Comparison of ENCODE assay signal across 9 cellular contexts in genomic region chr12:110269622-110270124, GRCh38. TPM values are rescaled to one million over a fixed set of nuclear protein-coding genes. Genes with fewer than 3 reads are reported as not detected.
DNase-seq lines count a peak whose midpoint lies in the region; ATAC-seq and TF ChIP-seq lines count a peak whose summit lies in the region.
"Had no signal": no experiment of that assay in that cellular context is flagged by ENCODE, and none has a peak within 500 bp of the region (broad histone marks: within the 10 kb centered on the region; RNA-seq: fewer than 3 reads in every experiment).

No MANE protein-coding gene starts in this region.

- H3K36me3 ChIP-seq in GM23248 (ENCODE audit: low read depth): no peaks in the 10 kb centered on the region
- H3K36me3 ChIP-seq in effector memory CD4-positive, alpha-beta T cell (ENCODE audit: control insufficient read depth, insufficient read depth, low read length): no peaks in the 10 kb centered on the region

- no peaks in the 10 kb centered on the region for H3K9me3 ChIP-seq in GM23248 (ENCODE audit: low read depth)
- H3K9me3 ChIP-seq in effector memory CD4-positive, alpha-beta T cell (ENCODE audit: control insufficient read depth, low read length): no peaks in the 10 kb centered on the region

- H3K4me3 ChIP-seq in GM23248: peak overlapping the region; percentile 13
- no peak overlapping the region for H3K4me3 ChIP-seq in effector memory CD4-positive, alpha-beta T cell (ENCODE audit: insufficient read depth, low read depth, low read length, poor library complexity, severe bottlenecking)

- H3K4me2 ChIP-seq in GM23248 (ENCODE audit: unreplicated experiment): peak overlapping the region; percentile 77

- H3K27ac ChIP-seq in GM23248: peak overlapping the region; percentile 84
- no peak overlapping the region for H3K27ac ChIP-seq in foreskin keratinocyte
- H3K27ac ChIP-seq in effector memory CD4-positive, alpha-beta T cell (ENCODE audit: insufficient read depth, low read length, poor library complexity, severe bottlenecking): no peak overlapping the region

- peaks cover 24% of the 10 kb centered on the region for H3F3A ChIP-seq in GM23248 (ENCODE audit: insufficient read depth)

- H3K4me1 ChIP-seq in GM23248 (ENCODE audit: insufficient read depth): peaks cover 47% of the 10 kb centered on the region
- peaks cover 37% of the 10 kb centered on the region for H3K4me1 ChIP-seq in foreskin keratinocyte
- no peaks in the 10 kb centered on the region for H3K4me1 ChIP-seq in effector memory CD4-positive, alpha-beta T cell (ENCODE audit: control insufficient read depth, insufficient read depth, low read length, poor library complexity, severe bottlenecking)

- 16 to 21% methylated on average over 8 of the region's 8 CpGs for WGBS in GM23248 (ENCODE audit: low coverage in 1 of 2, low lambda C conversion rate in 2 of 2, missing lambda C conversion rate in 2 of 2), 2 experiments

- no peak for TF ChIP-seq CTCF in foreskin keratinocyte (conservative IDR thresholded peaks at IDR 0.05)

- no peaks in the 10 kb centered on the region for H3K79me2 ChIP-seq in GM23248 (ENCODE audit: insufficient read depth)

- H3K9me2 ChIP-seq in GM23248 (ENCODE audit: insufficient read depth): no peaks in the 10 kb centered on the region

- H3K27me3 ChIP-seq in GM23248 (replicated peaks; ENCODE audit: insufficient read depth): no peaks in the 10 kb centered on the region
- H3K27me3 ChIP-seq in foreskin keratinocyte: no peaks in the 10 kb centered on the region
- no peaks in the 10 kb centered on the region for H3K27me3 ChIP-seq in effector memory CD4-positive, alpha-beta T cell (replicated peaks; ENCODE audit: control insufficient read depth, insufficient read depth, low read length, poor library complexity, severe bottlenecking)

- H3K9ac ChIP-seq in GM23248: peak overlapping the region; percentile 70

- no peaks in the 10 kb centered on the region for H4K20me1 ChIP-seq in GM23248 (ENCODE audit: insufficient read depth)

- in situ Hi-C loops in GM23248 (cut with MboI): no loop called here

- DNase-seq in GM23248: peak; percentile 86
- peak in 1 of 2 donors; percentile 74 for DNase-seq in foreskin keratinocyte
- DNase-seq in renal cortical epithelial cell (ENCODE audit: low read depth): peak; percentile 79
- no peak for DNase-seq in NOMO-1 treated with DMSO at 0.1 percent for 48 hours (lab: John Stamatoyannopoulos, UW; ENCODE audit: unreplicated experiment)
- DNase-seq in NCI-H1105 (lab: John Stamatoyannopoulos, UW): no peak
- DNase-seq in effector memory CD4-positive, alpha-beta T cell: no peak
- DNase-seq: activated CD4-positive, alpha-beta T cell treated with anti-CD3 and anti-CD28 coated beads for 1 hour had no signal

- ATAC-seq in SK-N-SH treated with all-trans-retinoic acid at 6 μM for 48 hours (peak; percentile 73), foreskin keratinocyte (peak; percentile 69), HG03442 (IDR thresholded peaks at IDR 0.05; ENCODE audit: unreplicated experiment) (no peak)

- peak overlapping the region; percentile 73 for H2AFZ ChIP-seq in GM23248

TF ChIP-seq in SK-N-SH treated with all-trans-retinoic acid at 6 μM for 48 hours, 23 proteins besides CTCF, POLR2A, EP300 and RAD21:
- TF ChIP-seq ZFP3 (CRISPR knock-in tag; IDR thresholded peaks at IDR 0.05) (no peak), GLIS3 (CRISPR knock-in tag; IDR thresholded peaks at IDR 0.05) (no peak), ZNF8 (CRISPR knock-in tag; IDR thresholded peaks at IDR 0.05) (no peak), TCF4 (CRISPR knock-in tag; IDR thresholded peaks at IDR 0.05; ENCODE audit: borderline replicate concordance) (no peak), ESRRG (CRISPR knock-in tag; IDR thresholded peaks at IDR 0.05) (no peak), RARB (CRISPR knock-in tag; IDR thresholded peaks at IDR 0.05) (no peak), ARNTL (CRISPR knock-in tag; IDR thresholded peaks at IDR 0.05; ENCODE audit: borderline replicate concordance, low read depth) (no peak), ISL1 (CRISPR knock-in tag; IDR thresholded peaks at IDR 0.05) (no peak), SNAI2 (CRISPR knock-in tag; IDR thresholded peaks at IDR 0.05) (no peak), ZNF70 (CRISPR knock-in tag; IDR thresholded peaks at IDR 0.05) (no peak), TSHZ2 (CRISPR knock-in tag; IDR thresholded peaks at IDR 0.05) (no peak), OSR1 (CRISPR knock-in tag; IDR thresholded peaks at IDR 0.05) (no peak), TOX (CRISPR knock-in tag; IDR thresholded peaks at IDR 0.05; ENCODE audit: borderline replicate concordance) (no peak), CSRNP3 (CRISPR knock-in tag; IDR thresholded peaks at IDR 0.05) (no peak), ZC3H10 (CRISPR knock-in tag; IDR thresholded peaks at IDR 0.05) (no peak), PATZ1 (CRISPR knock-in tag; IDR thresholded peaks at IDR 0.05; ENCODE audit: borderline replicate concordance) (no peak), CREB5 (CRISPR knock-in tag; IDR thresholded peaks at IDR 0.05; ENCODE audit: low read depth) (no peak)
TF ChIP-seq in SK-N-SH treated with all-trans-retinoic acid at 6 μM for 48 hours: peak in this region for 0.

RNA-seq across cellular contexts. Expression of gene ATP2A2, which starts 11.4 kb away (rescaled TPM):
- 142 and 148 TPM in 2 replicates for total RNA-seq in GM23248 (2014; rRNA removed; shearing (Covaris generic))
- polyA plus RNA-seq in GM23248 (2016; fragmentation: Nextera tagmentation; extraction: Ambion mirVana) (28.7 and 29.5 TPM in 2 replicates), foreskin keratinocyte (71.6 and 80.2 TPM in 2 replicates)
- total RNA-seq in foreskin keratinocyte (251 and 257 TPM in 2 replicates), renal cortical epithelial cell (77.1 and 157 TPM in 2 replicates)

Comparison
In these comparisons a context has a peak if more than half of its experiments do, and no peak if none do; other contexts are left out.
1. DNase-seq: peak in GM23248 (single experiment) and renal cortical epithelial cell (single experiment); none in NOMO-1 treated with DMSO at 0.1 percent for 48 hours (single experiment), NCI-H1105 (single experiment) and effector memory CD4-positive, alpha-beta T cell (0 of 3).